Comparison of ENCODE assay signal across 24 cellular contexts in the genomic region with DNA sequence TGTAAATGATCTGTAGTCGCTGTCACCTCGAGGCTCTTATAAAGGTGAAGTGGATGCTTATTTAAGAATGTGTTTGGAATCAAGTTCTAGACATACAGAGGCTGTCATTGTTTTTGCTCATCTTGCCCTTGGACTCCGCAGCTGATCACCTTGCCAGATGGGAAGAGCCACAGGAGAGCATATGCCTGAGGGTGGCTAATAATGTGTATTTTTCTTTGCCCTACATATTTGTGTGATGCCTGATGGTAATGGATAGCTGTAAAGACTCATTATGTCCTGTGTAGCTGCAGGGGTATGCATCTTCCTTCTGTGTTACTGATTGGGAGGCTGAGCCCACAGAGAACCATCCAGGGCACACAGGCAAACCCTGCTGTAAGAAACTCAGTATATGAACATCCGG.
A peak's percentile ranks its signal among the peaks of the same experiment; 100 is the strongest.
DNase-seq lines count a peak whose midpoint lies in the region; ATAC-seq, FAIRE-seq and TF ChIP-seq lines count a peak whose summit lies in the region.
"Had no signal": no experiment of that assay in that cellular context is flagged by ENCODE, and none has a peak within 500 bp of the region (broad histone marks: within the 10 kb centered on the region; RNA-seq: fewer than 3 reads in every experiment).

No MANE protein-coding gene starts in this region.

- intact Hi-C loops in tibial artery (cut with DNase I; ENCODE audit: low total_unique reads) = no loop called here

- no peak overlapping the region for H3K27ac ChIP-seq in tibial artery
- H3K27ac ChIP-seq: HL-60, RWPE1 had no signal

- ATAC-seq in HG03521 (IDR thresholded peaks at IDR 0.05; ENCODE audit: unreplicated experiment) = no peak
- ATAC-seq: CD8-positive, alpha-beta T cell; Panc1; T-cell had no signal

- TF ChIP-seq CTCF in tibial artery (IDR thresholded peaks at IDR 0.05) = no peak

- H3K27me3 ChIP-seq in tibial artery = no peaks in the 10 kb centered on the region

- H3K36me3 ChIP-seq in tibial artery = no peaks in the 10 kb centered on the region

- H3K9me3 ChIP-seq in tibial artery = no peaks in the 10 kb centered on the region

- H3K4me1 ChIP-seq in tibial artery = peaks cover 0 to 5% (median 0%) of the 10 kb centered on the region in 4 donors

- peak; percentile 36 for FAIRE-seq in HTR-8/SVneo (lab: Jason Lieb, UNC)
- FAIRE-seq: A204.1, H1 had no signal

- in situ Hi-C loops in G401 (cut with HindIII; ENCODE audit: low sequenced_read_pairs) = no loop called here

- no peak overlapping the region for H3K4me3 ChIP-seq in tibial artery

- peak; percentile 77 for DNase-seq in G401 (ENCODE audit: low spot score)
- no peak for DNase-seq in HTR-8/SVneo (ENCODE audit: insufficient read length, low spot score)
- DNase-seq in NCI-H2227 treated with DMSO at 0.1 percent for 48 hours (lab: John Stamatoyannopoulos, UW) = peak; percentile 42
- peak; percentile 41 for DNase-seq in cerebellum (ENCODE audit: low spot score)
- no peak for DNase-seq in tibial artery
- DNase-seq in NCI-H1436 (lab: John Stamatoyannopoulos, UW) = no peak
- no peak for DNase-seq in stimulated activated naive CD4-positive, alpha-beta T cell (lab: John Stamatoyannopoulos, UW)
- DNase-seq: CD8-positive, alpha-beta T cell; DMS 273 treated with DMSO at 0.1 percent for 48 hours; DMS79; EL; GF-D8; NCI-H1092 treated with DMSO at 0.1 percent for 48 hours; NCI-H1436 treated with DMSO at 0.1 percent for 48 hours; NCI-H2029 treated with DMSO at 0.1 percent for 48 hours; NCI-H774; SHP77; T-cell had no signal

Comparison
In these comparisons a context has a peak if more than half of its experiments do, and no peak if none do; other contexts are left out.
1. DNase-seq: peak in G401 (single experiment), NCI-H2227 treated with DMSO at 0.1 percent for 48 hours (single experiment) and cerebellum (single experiment); none in HTR-8/SVneo (single experiment), tibial artery (0 of 2), NCI-H1436 (single experiment) and stimulated activated naive CD4-positive, alpha-beta T cell (0 of 6).